In genomic region chr1:222346955-222347354, GRCh38 we compare ENCODE assay signal across 19 cellular contexts.
A peak's percentile ranks its signal among the peaks of the same experiment; 100 is the strongest.
DNase-seq lines count a peak whose midpoint lies in the region; ATAC-seq and TF ChIP-seq lines count a peak whose summit lies in the region.
"Had no signal": no experiment of that assay in that cellular context is flagged by ENCODE, and none has a peak within 500 bp of the region (broad histone marks: within the 10 kb centered on the region; RNA-seq: fewer than 3 reads in every experiment).

No MANE protein-coding gene starts in this region.

- DNase-seq in G401 (ENCODE audit: low spot score) (peak; percentile 83), cerebellum (ENCODE audit: low spot score) (peak; percentile 39), NCI-H345 treated with DMSO at 0.1 percent for 48 hours (lab: John Stamatoyannopoulos, UW; ENCODE audit: unreplicated experiment) (no peak)
- no peak for DNase-seq in activated effector memory CD4-positive, alpha-beta T cell treated with Interleukin-2 at 50 U/mL for 16 hours
- no peak for DNase-seq in activated T-helper 1 cell treated with anti-CD3 and anti-CD28 coated beads, Interleukin-12 subunit alpha, Interleukin-12 subunit beta, Interleukin-2, Interleukin-4 antibody, amounts not matched to agents 30 ng/mL and 10 ng/mL and 1 ng/mL, durations not matched to agents 14 hours and 24 hours and 36 hours (ENCODE audit: low spot score)
- DNase-seq: 8988T; ACHN; AML-193; Calu3; CD4-positive, alpha-beta memory T cell; COR-L47; DND-41; GDM1; GOT3; HFFc6 had no signal

- no peaks in the 10 kb centered on the region for H3K9me3 Mint-ChIP-seq in activated T-helper 1 cell treated with anti-CD3 and anti-CD28 coated beads, Interleukin-12 subunit alpha, Interleukin-12 subunit beta, Interleukin-2, Interleukin-4 antibody, amounts not matched to agents 30 ng/mL and 10 ng/mL and 1 ng/mL, durations not matched to agents 14 hours and 24 hours and 36 hours
- H3K9me3 Mint-ChIP-seq: HFFc6 had no signal

- TF ChIP-seq CTCF in VCaP (conservative IDR thresholded peaks at IDR 0.05) = no peak

- in situ Hi-C loops in G401 (cut with HindIII; ENCODE audit: low sequenced_read_pairs) = no loop called here

- peak overlapping the region; percentile 51 for H3K27ac ChIP-seq in VCaP
- H3K27ac ChIP-seq: A549; BLaER1 treated with 17β-estradiol and CSF1 and Interleukin-3, amounts not matched to agents 10 nM and 100 nM had no signal

- no peaks in the 10 kb centered on the region for H3K36me3 Mint-ChIP-seq in activated T-helper 1 cell treated with anti-CD3 and anti-CD28 coated beads, Interleukin-12 subunit alpha, Interleukin-12 subunit beta, Interleukin-2, Interleukin-4 antibody, amounts not matched to agents 30 ng/mL and 10 ng/mL and 1 ng/mL, durations not matched to agents 14 hours and 24 hours and 36 hours (ENCODE audit: low read depth)
- H3K36me3 Mint-ChIP-seq: CD4-positive, alpha-beta memory T cell had no signal

- no peaks in the 10 kb centered on the region for H3K27me3 Mint-ChIP-seq in activated T-helper 1 cell treated with anti-CD3 and anti-CD28 coated beads, Interleukin-12 subunit alpha, Interleukin-12 subunit beta, Interleukin-2, Interleukin-4 antibody, amounts not matched to agents 30 ng/mL and 10 ng/mL and 1 ng/mL, durations not matched to agents 14 hours and 24 hours and 36 hours (ENCODE audit: insufficient read depth)

- ATAC-seq in HG02885 (IDR thresholded peaks at IDR 0.05; ENCODE audit: poor library complexity, unreplicated experiment) = no peak
- ATAC-seq: A549 had no signal

- no peaks in the 10 kb centered on the region for H3K4me1 Mint-ChIP-seq in activated T-helper 1 cell treated with anti-CD3 and anti-CD28 coated beads, Interleukin-12 subunit alpha, Interleukin-12 subunit beta, Interleukin-2, Interleukin-4 antibody, amounts not matched to agents 30 ng/mL and 10 ng/mL and 1 ng/mL, durations not matched to agents 14 hours and 24 hours and 36 hours (ENCODE audit: low read depth)

- intact Hi-C loops in activated T-helper 1 cell treated with anti-CD3 and anti-CD28 coated beads, Interleukin-12 subunit alpha, Interleukin-12 subunit beta, Interleukin-2, Interleukin-4 antibody, amounts not matched to agents 30 ng/mL and 10 ng/mL and 1 ng/mL, durations not matched to agents 14 hours and 24 hours and 36 hours (cut with micrococcal nuclease) = no loop called here

- H3K27ac Mint-ChIP-seq in activated T-helper 1 cell treated with anti-CD3 and anti-CD28 coated beads, Interleukin-12 subunit alpha, Interleukin-12 subunit beta, Interleukin-2, Interleukin-4 antibody, amounts not matched to agents 30 ng/mL and 10 ng/mL and 1 ng/mL, durations not matched to agents 14 hours and 24 hours and 36 hours = no peak overlapping the region
- H3K27ac Mint-ChIP-seq: HFFc6 had no signal

- no peak overlapping the region for H3K4me3 Mint-ChIP-seq in activated T-helper 1 cell treated with anti-CD3 and anti-CD28 coated beads, Interleukin-12 subunit alpha, Interleukin-12 subunit beta, Interleukin-2, Interleukin-4 antibody, amounts not matched to agents 30 ng/mL and 10 ng/mL and 1 ng/mL, durations not matched to agents 14 hours and 24 hours and 36 hours
- H3K4me3 Mint-ChIP-seq: CD4-positive, alpha-beta memory T cell; HFFc6 had no signal

Comparison
In these comparisons a context has a peak if more than half of its experiments do, and no peak if none do; other contexts are left out.
1. DNase-seq: peak in G401 (single experiment) and cerebellum (single experiment); none in activated effector memory CD4-positive, alpha-beta T cell treated with Interleukin-2 at 50 U/mL for 16 hours (single experiment), NCI-H345 treated with DMSO at 0.1 percent for 48 hours (single experiment) and activated T-helper 1 cell treated with anti-CD3 and anti-CD28 coated beads, Interleukin-12 subunit alpha, Interleukin-12 subunit beta, Interleukin-2, Interleukin-4 antibody, amounts not matched to agents 30 ng/mL and 10 ng/mL and 1 ng/mL, durations not matched to agents 14 hours and 24 hours and 36 hours (single experiment).